ENCODE assay signal across 1 cellular context in the genomic region with DNA sequence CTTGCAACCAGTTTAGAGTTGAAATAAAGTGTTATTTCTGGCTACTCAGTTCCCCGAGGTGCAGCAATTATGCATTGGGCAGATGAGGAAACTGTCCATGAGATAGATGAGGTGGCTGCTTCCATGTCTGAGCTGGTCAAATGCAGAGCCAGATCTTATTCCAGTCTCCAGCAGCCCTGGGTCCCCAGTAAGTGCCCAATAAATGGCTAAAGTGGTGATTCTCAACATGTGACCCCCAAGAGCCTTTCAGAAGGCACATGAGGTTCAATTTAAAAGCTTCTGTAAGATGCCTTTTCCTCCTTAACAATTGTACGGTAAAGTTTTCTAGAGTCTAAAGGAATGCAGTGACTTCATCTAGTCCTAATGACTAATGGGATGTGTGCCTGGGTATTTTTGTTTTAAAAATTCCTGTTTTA.
TF ChIP-seq lines count a peak whose summit lies in the region.

No MANE protein-coding gene starts in this region.

TF ChIP-seq in IMR-90, 13 proteins besides CTCF, POLR2A, EP300 and RAD21:
- TF ChIP-seq CHD1 (IDR thresholded peaks at IDR 0.05; ENCODE audit: low read depth, low read length): no peak
- no peak for TF ChIP-seq NFE2L2 (IDR thresholded peaks at IDR 0.05; ENCODE audit: low read depth, low read length)
- TF ChIP-seq, protein P1, sequence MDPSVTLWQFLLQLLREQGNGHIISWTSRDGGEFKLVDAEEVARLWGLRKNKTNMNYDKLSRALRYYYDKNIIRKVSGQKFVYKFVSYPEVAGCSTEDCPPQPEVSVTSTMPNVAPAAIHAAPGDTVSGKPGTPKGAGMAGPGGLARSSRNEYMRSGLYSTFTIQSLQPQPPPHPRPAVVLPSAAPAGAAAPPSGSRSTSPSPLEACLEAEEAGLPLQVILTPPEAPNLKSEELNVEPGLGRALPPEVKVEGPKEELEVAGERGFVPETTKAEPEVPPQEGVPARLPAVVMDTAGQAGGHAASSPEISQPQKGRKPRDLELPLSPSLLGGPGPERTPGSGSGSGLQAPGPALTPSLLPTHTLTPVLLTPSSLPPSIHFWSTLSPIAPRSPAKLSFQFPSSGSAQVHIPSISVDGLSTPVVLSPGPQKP (IDR thresholded peaks at IDR 0.05; ENCODE audit: borderline replicate concordance, low read depth, low read length): no peak
- TF ChIP-seq SMC3 (IDR thresholded peaks at IDR 0.05; ENCODE audit: low read depth, low read length): no peak
- no peak for TF ChIP-seq MXI1 (IDR thresholded peaks at IDR 0.05; ENCODE audit: borderline replicate concordance, low read depth, low read length)
- TF ChIP-seq, protein P2, sequence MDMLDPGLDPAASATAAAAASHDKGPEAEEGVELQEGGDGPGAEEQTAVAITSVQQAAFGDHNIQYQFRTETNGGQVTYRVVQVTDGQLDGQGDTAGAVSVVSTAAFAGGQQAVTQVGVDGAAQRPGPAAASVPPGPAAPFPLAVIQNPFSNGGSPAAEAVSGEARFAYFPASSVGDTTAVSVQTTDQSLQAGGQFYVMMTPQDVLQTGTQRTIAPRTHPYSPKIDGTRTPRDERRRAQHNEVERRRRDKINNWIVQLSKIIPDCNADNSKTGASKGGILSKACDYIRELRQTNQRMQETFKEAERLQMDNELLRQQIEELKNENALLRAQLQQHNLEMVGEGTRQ (IDR thresholded peaks at IDR 0.05; ENCODE audit: low read depth, low read length): peak; percentile 29
- TF ChIP-seq FOS (IDR thresholded peaks at IDR 0.05; ENCODE audit: low read depth, low read length): no peak
